ENCODE assay signal across 10 cellular contexts in genomic region chr1:23436520-23437354, GRCh38. TPM values are rescaled to one million over a fixed set of nuclear protein-coding genes. Genes with fewer than 3 reads are reported as not detected.
DNase-seq lines count a peak whose midpoint lies in the region; ATAC-seq and TF ChIP-seq lines count a peak whose summit lies in the region.
"Had no signal": no experiment of that assay in that cellular context is flagged by ENCODE, and none has a peak within 500 bp of the region (broad histone marks: within the 10 kb centered on the region; RNA-seq: fewer than 3 reads in every experiment).

No MANE protein-coding gene starts in this region.

- H3K4me3 ChIP-seq in GM23248, result no peak overlapping the region

- H2AFZ ChIP-seq in GM23248, result no peak overlapping the region

- DNase-seq in T-helper 17 cell (peak in 1 of 3 donors; percentile 17), nephron progenitor cell (peak; percentile 70), GM23248 (no peak), GM13976 (ENCODE audit: low spot score) (no peak), SKM-1 treated with dmso at 0.1 percent for 144 hours (lab: John Stamatoyannopoulos, UW; ENCODE audit: unreplicated experiment) (no peak)
- DNase-seq in effector memory CD8-positive, alpha-beta T cell, result peak in 1 of 3 experiments; percentile 12

- H3K9ac ChIP-seq in ES-I3 (ENCODE audit: low read depth, low read length), result peak overlapping the region; percentile 39; the same call in 1 of the 2 replicates
- H3K9ac ChIP-seq in GM23248, result no peak overlapping the region

- H3K4me2 ChIP-seq in GM23248 (ENCODE audit: unreplicated experiment), result no peak overlapping the region

- H3K27me3 Mint-ChIP-seq in T-helper 17 cell (peaks cover 14% of the 10 kb centered on the region), nephron progenitor cell (ENCODE audit: low read depth, poor library complexity) (peaks cover 4% of the 10 kb centered on the region)
- peaks cover 4 to 39% of the 10 kb centered on the region in 2 donors for H3K27me3 Mint-ChIP-seq in effector memory CD8-positive, alpha-beta T cell

- in situ Hi-C loops in GM23248 (cut with MboI) (no loop called here), GM13976 (cut with MboI; ENCODE audit: low sequenced_read_pairs, unreplicated experiment) (no loop called here)

- H3K27me3 ChIP-seq in GM23248 (replicated peaks; ENCODE audit: insufficient read depth), result no peaks in the 10 kb centered on the region

- no peaks in the 10 kb centered on the region for H3K9me3 Mint-ChIP-seq in effector memory CD8-positive, alpha-beta T cell
- no peaks in the 10 kb centered on the region for H3K9me3 Mint-ChIP-seq in nephron progenitor cell
- H3K9me3 Mint-ChIP-seq: nephron had no signal

- 71 to 87% methylated on average over 24 to 36 of the region's 49 CpGs for WGBS in GM23248 (ENCODE audit: low coverage in 1 of 2, low lambda C conversion rate in 2 of 2, missing lambda C conversion rate in 2 of 2), 2 experiments

- H3K4me3 Mint-ChIP-seq in T-helper 17 cell (no peak overlapping the region), nephron progenitor cell (no peak overlapping the region)
- peak overlapping the region in 1 of 2 donors; percentile 21 for H3K4me3 Mint-ChIP-seq in effector memory CD8-positive, alpha-beta T cell
- H3K4me3 Mint-ChIP-seq: nephron had no signal

- no peaks in the 10 kb centered on the region for H3K79me2 ChIP-seq in GM23248 (ENCODE audit: insufficient read depth)

- no peaks in the 10 kb centered on the region for H3K9me2 ChIP-seq in GM23248 (ENCODE audit: insufficient read depth)

- H3K27ac Mint-ChIP-seq in T-helper 17 cell (no peak overlapping the region), nephron progenitor cell (no peak overlapping the region)
- H3K27ac Mint-ChIP-seq in effector memory CD8-positive, alpha-beta T cell, result no peak overlapping the region
- H3K27ac Mint-ChIP-seq: nephron had no signal

- no peaks in the 10 kb centered on the region for H4K20me1 ChIP-seq in GM23248 (ENCODE audit: insufficient read depth)

- H3K9me3 ChIP-seq in ES-I3 (ENCODE audit: control insufficient read depth, insufficient read depth, low read length) (no peaks in the 10 kb centered on the region), T-helper 17 cell (ENCODE audit: control insufficient read depth, low read length, poor library complexity, severe bottlenecking) (no peaks in the 10 kb centered on the region), GM23248 (ENCODE audit: low read depth) (no peaks in the 10 kb centered on the region)
- H3K9me3 ChIP-seq: Caco-2 had no signal

- H3K4me1 Mint-ChIP-seq in T-helper 17 cell (peaks cover 6% of the 10 kb centered on the region), nephron progenitor cell (no peaks in the 10 kb centered on the region)
- H3K4me1 Mint-ChIP-seq in effector memory CD8-positive, alpha-beta T cell (ENCODE audit: low read depth in 2 of 2), result no peaks in the 10 kb centered on the region
- H3K4me1 Mint-ChIP-seq: nephron had no signal

- H3K36me3 Mint-ChIP-seq in T-helper 17 cell (ENCODE audit: low read depth), result peaks cover 8% of the 10 kb centered on the region
- peaks cover 3% of the 10 kb centered on the region for H3K36me3 Mint-ChIP-seq in effector memory CD8-positive, alpha-beta T cell (ENCODE audit: insufficient read depth)
- H3K36me3 Mint-ChIP-seq in nephron progenitor cell (ENCODE audit: low read depth), result peaks cover 71% of the 10 kb centered on the region

- TF ChIP-seq CTCF in nephron progenitor cell (IDR thresholded peaks at IDR 0.05) (no peak), GM13976 (IDR thresholded peaks at IDR 0.05; ENCODE audit: borderline replicate concordance, control extremely low read depth, extremely low read depth, insufficient read depth, missing control alignments) (no peak)

- no peak overlapping the region for H3K27ac ChIP-seq in GM23248

- H3F3A ChIP-seq in GM23248 (ENCODE audit: insufficient read depth), result no peaks in the 10 kb centered on the region

- H3K4me1 ChIP-seq in ES-I3 (ENCODE audit: insufficient read depth, low read length) (no peaks in the 10 kb centered on the region), GM23248 (ENCODE audit: insufficient read depth) (no peaks in the 10 kb centered on the region)
- H3K4me1 ChIP-seq: Caco-2 had no signal

- peak; percentile 66 for ATAC-seq in T-helper 17 cell
- peak; percentile 50 for ATAC-seq in effector memory CD8-positive, alpha-beta T cell (replicated peaks)
- no peak for ATAC-seq in HG03378 (IDR thresholded peaks at IDR 0.05; ENCODE audit: unreplicated experiment)

- H3K36me3 ChIP-seq in ES-I3 (ENCODE audit: insufficient read depth, low read length), result no peaks in the 10 kb centered on the region; the same call in 1 of the 2 replicates
- H3K36me3 ChIP-seq in GM23248 (ENCODE audit: low read depth), result peaks cover 11% of the 10 kb centered on the region

RNA-seq across cellular contexts. Expression of gene TCEA3, which starts 12.2 kb away (rescaled TPM):
- total RNA-seq in T-helper 17 cell, result 10 to 100 TPM; 12.3 to 13.5 TPM
- 9.2 and 16.3 TPM in 2 replicates for total RNA-seq in GM23248 (2014; rRNA removed; shearing (Covaris generic))
- 21.3 and 23.2 TPM in 2 replicates for polyA plus RNA-seq in GM23248 (2016; fragmentation: Nextera tagmentation; extraction: Ambion mirVana)

RNA-seq across cellular contexts. Expression of gene ASAP3, which starts 47.2 kb away (rescaled TPM):
- 1 to 10 TPM; 1.5 to 6.4 TPM for total RNA-seq in T-helper 17 cell
- total RNA-seq in GM23248 (2014; rRNA removed; shearing (Covaris generic)), result 27.3 and 37.1 TPM in 2 replicates
- 13.9 and 14.1 TPM in 2 replicates for polyA plus RNA-seq in GM23248 (2016; fragmentation: Nextera tagmentation; extraction: Ambion mirVana)
